Comparison of ENCODE assay signal across 8 cellular contexts in genomic region chr20:18588554-18589043, GRCh38. TPM values are rescaled to one million over a fixed set of nuclear protein-coding genes. Genes with fewer than 3 reads are reported as not detected.
DNase-seq lines count a peak whose midpoint lies in the region; ATAC-seq lines count a peak whose summit lies in the region.

No MANE protein-coding gene starts in this region.

- H3K27ac Mint-ChIP-seq in activated T-helper 1 cell treated with anti-CD3 and anti-CD28 coated beads, Interleukin-12 subunit alpha, Interleukin-12 subunit beta, Interleukin-2, Interleukin-4 antibody, amounts not matched to agents 30 ng/mL and 10 ng/mL and 1 ng/mL, durations not matched to agents 14 hours and 24 hours and 36 hours, result peak overlapping the region; percentile 77
- H3K27ac Mint-ChIP-seq in stimulated activated naive B cell treated with anti-CD40 and anti-IgM and Interleukin-4, amounts not matched to agents 10 μg/mL and 1 μg/mL and 100 μg/mL, for 72 hours, result peak overlapping the region; percentile 92

- H3K4me1 ChIP-seq in ES-I3 (ENCODE audit: insufficient read depth, low read length) (peaks cover 26% of the 10 kb centered on the region; the same call in 1 of the 2 replicates), iPS DF 6.9 (ENCODE audit: control insufficient read depth, insufficient read depth, low read length) (0 out of 2 replicates have a peak, but pooled peaks cover 2% of the 10 kb centered on the region)

- DNase-seq in activated T-helper 1 cell treated with anti-CD3 and anti-CD28 coated beads, Interleukin-12 subunit alpha, Interleukin-12 subunit beta, Interleukin-2, Interleukin-4 antibody, amounts not matched to agents 30 ng/mL and 10 ng/mL and 1 ng/mL, durations not matched to agents 14 hours and 24 hours and 36 hours (ENCODE audit: low spot score), result no peak
- DNase-seq in iPS DF 6.9 (ENCODE audit: low read depth, low spot score), result no peak
- no peak for DNase-seq in stimulated activated naive B cell treated with anti-CD40 and anti-IgM and Interleukin-4, amounts not matched to agents 10 μg/mL and 1 μg/mL and 100 μg/mL, for 72 hours
- DNase-seq in HCEC 1CT, result no peak
- DNase-seq in NCI-H128 (lab: John Stamatoyannopoulos, UW; ENCODE audit: unreplicated experiment), result no peak

- no peaks in the 10 kb centered on the region for H3K9me3 Mint-ChIP-seq in activated T-helper 1 cell treated with anti-CD3 and anti-CD28 coated beads, Interleukin-12 subunit alpha, Interleukin-12 subunit beta, Interleukin-2, Interleukin-4 antibody, amounts not matched to agents 30 ng/mL and 10 ng/mL and 1 ng/mL, durations not matched to agents 14 hours and 24 hours and 36 hours
- no peaks in the 10 kb centered on the region for H3K9me3 Mint-ChIP-seq in stimulated activated naive B cell treated with anti-CD40 and anti-IgM and Interleukin-4, amounts not matched to agents 10 μg/mL and 1 μg/mL and 100 μg/mL, for 72 hours

- H3K4me1 Mint-ChIP-seq in activated T-helper 1 cell treated with anti-CD3 and anti-CD28 coated beads, Interleukin-12 subunit alpha, Interleukin-12 subunit beta, Interleukin-2, Interleukin-4 antibody, amounts not matched to agents 30 ng/mL and 10 ng/mL and 1 ng/mL, durations not matched to agents 14 hours and 24 hours and 36 hours (ENCODE audit: low read depth), result peaks cover 25% of the 10 kb centered on the region
- peaks cover 12 to 37% of the 10 kb centered on the region in 2 donors for H3K4me1 Mint-ChIP-seq in stimulated activated naive B cell treated with anti-CD40 and anti-IgM and Interleukin-4, amounts not matched to agents 10 μg/mL and 1 μg/mL and 100 μg/mL, for 72 hours

- H3K9me3 ChIP-seq in ES-I3 (ENCODE audit: control insufficient read depth, insufficient read depth, low read length) (no peaks in the 10 kb centered on the region; the same call in 1 of the 2 replicates), iPS DF 6.9 (ENCODE audit: control insufficient read depth, insufficient read depth, low read length) (no peaks in the 10 kb centered on the region)

- H3K27me3 ChIP-seq in iPS DF 6.9 (ENCODE audit: control insufficient read depth, insufficient read depth, low read length), result no peaks in the 10 kb centered on the region

- intact Hi-C loops in activated T-helper 1 cell treated with anti-CD3 and anti-CD28 coated beads, Interleukin-12 subunit alpha, Interleukin-12 subunit beta, Interleukin-2, Interleukin-4 antibody, amounts not matched to agents 30 ng/mL and 10 ng/mL and 1 ng/mL, durations not matched to agents 14 hours and 24 hours and 36 hours (cut with micrococcal nuclease), result loop anchor here (5.0 to 10.0 kb wide), 2 partner anchors 1084 to 1464 kb away; partner anchors contain the start of genes CFAP61 and CRNKL1

- peak; percentile 7 for ATAC-seq in HG02759 (IDR thresholded peaks at IDR 0.05; ENCODE audit: unreplicated experiment)
- ATAC-seq in stimulated activated naive B cell treated with anti-CD40 and anti-IgM and Interleukin-4, amounts not matched to agents 10 μg/mL and 1 μg/mL and 100 μg/mL, for 72 hours (replicated peaks), result no peak
- no peak for ATAC-seq in GM19455 (IDR thresholded peaks at IDR 0.05; ENCODE audit: unreplicated experiment)

- no peaks in the 10 kb centered on the region for H3K36me3 ChIP-seq in ES-I3 (ENCODE audit: insufficient read depth, low read length)
- no peaks in the 10 kb centered on the region for H3K36me3 ChIP-seq in iPS DF 6.9 (ENCODE audit: control insufficient read depth, insufficient read depth, low read length)

- H3K36me3 Mint-ChIP-seq in activated T-helper 1 cell treated with anti-CD3 and anti-CD28 coated beads, Interleukin-12 subunit alpha, Interleukin-12 subunit beta, Interleukin-2, Interleukin-4 antibody, amounts not matched to agents 30 ng/mL and 10 ng/mL and 1 ng/mL, durations not matched to agents 14 hours and 24 hours and 36 hours (ENCODE audit: low read depth), result no peaks in the 10 kb centered on the region
- no peaks in the 10 kb centered on the region for H3K36me3 Mint-ChIP-seq in stimulated activated naive B cell treated with anti-CD40 and anti-IgM and Interleukin-4, amounts not matched to agents 10 μg/mL and 1 μg/mL and 100 μg/mL, for 72 hours

- no CpG with 5 or more reads among the region's 19 CpGs for WGBS in iPS DF 6.9 (ENCODE audit: insufficient coverage, insufficient read length)

- no peak overlapping the region for H3K27ac ChIP-seq in iPS DF 6.9 (ENCODE audit: low read length)

- peak overlapping the region; percentile 89 for H3K4me3 Mint-ChIP-seq in activated T-helper 1 cell treated with anti-CD3 and anti-CD28 coated beads, Interleukin-12 subunit alpha, Interleukin-12 subunit beta, Interleukin-2, Interleukin-4 antibody, amounts not matched to agents 30 ng/mL and 10 ng/mL and 1 ng/mL, durations not matched to agents 14 hours and 24 hours and 36 hours
- peak overlapping the region; percentile 91 to 94 for H3K4me3 Mint-ChIP-seq in stimulated activated naive B cell treated with anti-CD40 and anti-IgM and Interleukin-4, amounts not matched to agents 10 μg/mL and 1 μg/mL and 100 μg/mL, for 72 hours

- H3K27me3 Mint-ChIP-seq in activated T-helper 1 cell treated with anti-CD3 and anti-CD28 coated beads, Interleukin-12 subunit alpha, Interleukin-12 subunit beta, Interleukin-2, Interleukin-4 antibody, amounts not matched to agents 30 ng/mL and 10 ng/mL and 1 ng/mL, durations not matched to agents 14 hours and 24 hours and 36 hours (ENCODE audit: insufficient read depth), result peaks cover 9% of the 10 kb centered on the region
- peaks cover 7 to 8% of the 10 kb centered on the region in 2 donors for H3K27me3 Mint-ChIP-seq in stimulated activated naive B cell treated with anti-CD40 and anti-IgM and Interleukin-4, amounts not matched to agents 10 μg/mL and 1 μg/mL and 100 μg/mL, for 72 hours

- peak overlapping the region; percentile 74 for H3K9ac ChIP-seq in ES-I3 (ENCODE audit: low read depth, low read length)

- peak overlapping the region; percentile 64; the same call in 1 of the 2 replicates for H3K4me3 ChIP-seq in iPS DF 6.9 (ENCODE audit: low read length)

RNA-seq across cellular contexts. Expression of gene DTD1, which starts 0.7 kb away (rescaled TPM):
- total RNA-seq in activated T-helper 1 cell treated with anti-CD3 and anti-CD28 coated beads, Interleukin-12 subunit alpha, Interleukin-12 subunit beta, Interleukin-2, Interleukin-4 antibody, amounts not matched to agents 30 ng/mL and 10 ng/mL and 1 ng/mL, durations not matched to agents 14 hours and 24 hours and 36 hours, result 37.7 and 44.0 TPM in 2 replicates

RNA-seq across cellular contexts. Expression of gene SMIM26, which starts 21.4 kb away (rescaled TPM):
- 54.9 and 57.9 TPM in 2 replicates for total RNA-seq in activated T-helper 1 cell treated with anti-CD3 and anti-CD28 coated beads, Interleukin-12 subunit alpha, Interleukin-12 subunit beta, Interleukin-2, Interleukin-4 antibody, amounts not matched to agents 30 ng/mL and 10 ng/mL and 1 ng/mL, durations not matched to agents 14 hours and 24 hours and 36 hours
